In the genomic region with DNA sequence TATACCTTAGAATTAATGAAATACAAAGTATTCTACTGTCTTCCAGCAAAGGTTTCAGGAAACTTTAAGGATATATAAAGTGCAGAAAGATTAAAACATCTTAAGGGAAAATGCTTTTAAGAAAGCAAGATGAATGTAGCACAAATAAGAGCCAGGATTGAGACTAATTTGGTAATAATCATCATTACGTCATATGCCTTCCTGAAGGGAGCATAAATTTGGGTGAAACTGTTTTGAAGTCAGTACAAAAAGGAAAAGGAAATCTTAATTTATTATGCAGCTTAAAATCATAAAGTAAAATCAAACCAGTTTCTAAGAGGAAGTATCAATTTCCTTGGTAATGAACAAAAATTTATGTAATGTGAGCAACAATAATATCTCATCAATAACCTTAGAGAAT, we compare ENCODE assay signal across 34 cellular contexts.
"Had no signal": no experiment of that assay in that cellular context is flagged by ENCODE, and none has a peak within 500 bp of the region (broad histone marks: within the 10 kb centered on the region; RNA-seq: fewer than 3 reads in every experiment).

No MANE protein-coding gene starts in this region.

- H3K36me3 ChIP-seq: adrenal gland, ascending aorta, brain microvascular endothelial cell, breast epithelium, cardiac muscle cell had no signal

- DNase-seq: activated effector memory CD4-positive, alpha-beta T cell treated with anti-CD3 and anti-CD28 coated beads, Interleukin-2, amount 50 U/mL, for 16 hours; activated effector memory CD4-positive, alpha-beta T cell treated with Interleukin-2 at 50 U/mL for 16 hours; activated gamma-delta T cell; activated gamma-delta T cell treated with Interleukin-2 at 50 U/mL for 16 hours; activated naive CD4-positive, alpha-beta T cell; activated naive CD4-positive, alpha-beta T cell treated with anti-CD3 and anti-CD28 coated beads for 36 hours; activated naive CD4-positive, alpha-beta T cell treated with anti-CD3 and anti-CD28 coated beads, Interleukin-2, amount 10 ng/mL, durations not matched to agents 7 days and 5 days; activated naive CD4-positive, alpha-beta T cell treated with anti-CD3 and anti-CD28 coated beads, Interleukin-2, amount 50 U/mL, for 16 hours; activated naive CD4-positive, alpha-beta T cell treated with Interleukin-2 at 50 U/mL for 16 hours; activated naive CD8-positive, alpha-beta T cell treated with anti-CD3 and anti-CD28 coated beads for 36 hours; activated naive CD8-positive, alpha-beta T cell treated with anti-CD3 and anti-CD28 coated beads, Interleukin-2, amount 10 ng/mL, durations not matched to agents 7 days and 5 days; activated naive CD8-positive, alpha-beta T cell treated with anti-CD3 and anti-CD28 coated beads, Interleukin-2, amount 50 U/mL, for 24 hours; activated T-cell treated with anti-CD3 and anti-CD28 coated beads, Interleukin-2, amount 50 U/mL, for 1 hour; activated T-cell treated with anti-CD3 and anti-CD28 coated beads, Interleukin-2, amount 50 U/mL, for 24 hours; activated T-cell treated with anti-CD3 and anti-CD28 coated beads, Interleukin-2, amount 50 U/mL, for 4 hours; activated T-cell treated with anti-CD3 and anti-CD28 coated beads, Interleukin-2, amount 50 U/mL, for 48 hours; activated T-cell treated with anti-CD3 and anti-CD28 coated beads, Interleukin-2, amount 50 U/mL, for 72 hours; adrenal gland; amniotic stem cell; amygdala; anterior cingulate cortex; aorta; body of pancreas; brain microvascular endothelial cell; caudate nucleus; central memory CD4-positive, alpha-beta T cell; cerebellar nuclear complex had no signal

- H3K4me3 ChIP-seq: adrenal gland, ascending aorta, body of pancreas, breast epithelium, cardiac muscle cell had no signal

- H3K27me3 ChIP-seq: adrenal gland, ascending aorta, body of pancreas, brain microvascular endothelial cell, breast epithelium, cardiac muscle cell had no signal

- H3K9me3 ChIP-seq: adrenal gland, ascending aorta, body of pancreas, breast epithelium had no signal

- H3K27ac ChIP-seq: adrenal gland, ascending aorta, body of pancreas, brain microvascular endothelial cell, breast epithelium, cardiac muscle cell had no signal

- H3K4me1 ChIP-seq: adrenal gland, ascending aorta, body of pancreas, breast epithelium had no signal

- FAIRE-seq: astrocyte, bronchial epithelial cell had no signal

- ATAC-seq: activated naive CD4-positive, alpha-beta T cell treated with anti-CD3 and anti-CD28 coated beads, Interleukin-2, amount 50 U/mL, for 72 hours; activated naive CD8-positive, alpha-beta T cell treated with anti-CD3 and anti-CD28 coated beads, Interleukin-2, amount 50 U/mL, for 24 hours; activated T-cell treated with anti-CD3 and anti-CD28 coated beads, Interleukin-2, amount 50 U/mL, for 4 hours; activated T-cell treated with anti-CD3 and anti-CD28 coated beads, Interleukin-2, amount 50 U/mL, for 72 hours; activated T-helper 17 cell treated with anti-CD3 and anti-CD28 coated beads, Interleukin-2, amount 50 U/mL, for 72 hours; body of pancreas had no signal
